In the genomic region with DNA sequence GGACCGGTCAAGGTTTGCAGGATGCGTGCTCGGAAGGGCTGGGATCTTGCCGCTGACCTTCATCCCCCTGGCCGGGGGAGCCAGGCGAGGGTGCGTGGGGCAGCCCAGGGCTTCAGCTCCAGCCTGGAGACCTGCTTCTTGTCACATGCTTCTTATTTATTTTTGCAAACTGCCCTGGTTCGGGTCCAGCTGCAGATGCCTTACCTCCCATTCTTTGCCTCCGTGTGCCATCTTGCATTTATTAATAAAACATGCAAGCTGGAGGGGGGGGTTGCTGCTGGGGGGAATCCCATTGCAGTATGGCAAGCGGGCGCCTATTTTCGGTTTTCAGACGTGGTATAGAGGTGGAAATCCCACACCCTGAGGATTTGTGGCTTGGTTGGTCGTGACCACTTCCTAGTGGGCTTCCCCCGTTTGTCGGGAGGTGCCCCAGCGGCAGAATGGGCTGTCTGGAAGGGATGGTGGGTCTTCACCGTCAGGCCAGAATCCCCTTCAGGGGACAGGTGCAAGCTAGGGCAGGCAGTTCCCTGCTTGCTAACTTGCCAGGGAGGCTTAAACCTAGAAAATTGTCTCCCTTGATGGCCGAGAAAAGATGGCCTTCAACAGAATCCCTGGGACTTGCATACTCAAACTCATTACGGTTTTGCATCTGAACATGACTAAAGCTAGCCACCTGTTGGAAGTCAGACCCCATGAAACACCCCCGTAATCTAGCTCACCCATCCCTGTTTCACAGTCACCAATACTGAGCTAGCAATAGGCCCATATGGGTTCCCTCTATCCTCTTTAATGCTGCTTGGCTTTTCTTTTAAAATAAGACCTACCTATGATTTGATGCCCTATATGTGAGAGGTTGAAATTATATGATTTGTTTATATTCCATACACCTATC, we compare ENCODE assay signal across 8 cellular contexts. TPM values are rescaled to one million over a fixed set of nuclear protein-coding genes. Genes with fewer than 3 reads are reported as not detected.
DNase-seq lines count a peak whose midpoint lies in the region; ATAC-seq and TF ChIP-seq lines count a peak whose summit lies in the region.

No MANE protein-coding gene starts in this region.

- H3K27ac Mint-ChIP-seq in T-cell: no peak overlapping the region

- no peak for TF ChIP-seq EP300 in neural cell (conservative IDR thresholded peaks at IDR 0.05; ENCODE audit: poor library complexity, severe bottlenecking)

- peak overlapping the region; percentile 86 for H3K4me3 ChIP-seq in neural cell (ENCODE audit: low read length)

- ATAC-seq in T-cell (replicated peaks in 1 of 4): peak in 2 of 4 experiments; percentile 9 to 76
- ATAC-seq in GM18870 (IDR thresholded peaks at IDR 0.05; ENCODE audit: unreplicated experiment): no peak
- ATAC-seq in HG03354 (IDR thresholded peaks at IDR 0.05; ENCODE audit: poor library complexity, severe bottlenecking, unreplicated experiment): no peak

- TF ChIP-seq RAD21 in neural cell (conservative IDR thresholded peaks at IDR 0.05): no peak

- no peaks in the 10 kb centered on the region for H3K36me3 ChIP-seq in neural cell (ENCODE audit: insufficient read depth, low read length)

- peaks cover 25 to 37% (median 28%) of the 10 kb centered on the region in 3 donors for H3K4me1 Mint-ChIP-seq in T-cell

- H3K36me3 Mint-ChIP-seq in T-cell: no peaks in the 10 kb centered on the region

- no peak for TF ChIP-seq CTCF in neural cell (IDR thresholded peaks at IDR 0.05; ENCODE audit: poor library complexity, severe bottlenecking)

- POLR2A ChIA-PET in T-cell (lab: Charles Lee): no interaction called here

- no peaks in the 10 kb centered on the region for H3K9me3 Mint-ChIP-seq in T-cell

- no peaks in the 10 kb centered on the region for H3K9me2 ChIP-seq in neural cell (ENCODE audit: insufficient read depth, low read length)

- peak overlapping the region; percentile 90 for H2AFZ ChIP-seq in neural cell (ENCODE audit: low read depth, low read length)

- H4K20me1 ChIP-seq in neural cell (ENCODE audit: insufficient read depth): no peaks in the 10 kb centered on the region

- peak overlapping the region; percentile 80 for H3K9ac ChIP-seq in neural cell (ENCODE audit: low read length)

- peak overlapping the region; percentile 58 to 78 (median 65) for H3K4me3 Mint-ChIP-seq in T-cell

- H3K27me3 ChIP-seq in neural cell (ENCODE audit: insufficient read depth, low read depth, low read length): no peaks in the 10 kb centered on the region

- H3K4me2 ChIP-seq in neural cell (ENCODE audit: low read length): peak overlapping the region; percentile 84

- H3K27ac ChIP-seq in neural cell (ENCODE audit: low read length): peak overlapping the region; percentile 25

- CTCF ChIA-PET in T-cell (lab: Charles Lee): interaction anchor here (0.6 to 4.5 kb wide), 2 partner anchors 79 to 130 kb away, joined by 3 to 29 read pairs; no protein-coding TSS in a partner anchor

- H3K9me3 ChIP-seq in neural cell (ENCODE audit: low read length): no peaks in the 10 kb centered on the region

- peaks cover 52 to 57% of the 10 kb centered on the region in 2 donors for H3K27me3 Mint-ChIP-seq in T-cell

- DNase-seq in GM19238 (ENCODE audit: insufficient read length, low spot score): peak; percentile 14
- peak in 19 of 34 experiments; percentile 4 to 35 (median 23) for DNase-seq in T-cell
- DNase-seq in ecto neural progenitor cell (ENCODE audit: low spot score): peak; percentile 48
- DNase-seq in KG1 (lab: John Stamatoyannopoulos, UW): no peak
- no peak for DNase-seq in mesenteric fat pad (ENCODE audit: low spot score)

- no peaks in the 10 kb centered on the region for H3K79me2 ChIP-seq in neural cell (replicated peaks; ENCODE audit: insufficient read depth, low read length)

- H3F3A ChIP-seq in neural cell (ENCODE audit: insufficient read depth, low read length, poor library complexity, severe bottlenecking): peaks cover 5% of the 10 kb centered on the region

TF ChIP-seq in neural cell, 6 proteins besides CTCF, POLR2A, EP300 and RAD21:
- no peak for TF ChIP-seq POLR2AphosphoS5 (IDR thresholded peaks at IDR 0.05)
- peak; percentile 40 for TF ChIP-seq MXI1 (conservative IDR thresholded peaks at IDR 0.05; ENCODE audit: poor library complexity, severe bottlenecking)

RNA-seq across cellular contexts. Expression of a gene that starts 0.6 kb away (rescaled TPM):
- under 1 TPM in 1 of 5 donors, not detected in 4; 0.16 TPM for total RNA-seq in T-cell
- polyA plus RNA-seq in neural cell: 17.6 and 21.5 TPM in 2 replicates
- 18.3 and 19.5 TPM in 2 replicates for polyA minus RNA-seq in neural cell
- total RNA-seq in mesenteric fat pad: 0.19 TPM

RNA-seq across cellular contexts. Expression of a gene that starts 48.1 kb away (rescaled TPM):
- total RNA-seq in T-cell (under 1 TPM in 3 of 5 donors, not detected in 2; 0.06 to 0.20 (median 0.09) TPM), mesenteric fat pad (not detected)
- polyA plus RNA-seq in neural cell: 1.4 TPM in 1 of 2 replicates, not detected in the other
- 0.81 TPM in 1 of 2 replicates, not detected in the other for polyA minus RNA-seq in neural cell

Comparison
In these comparisons a context has a peak if more than half of its experiments do, and no peak if none do; other contexts are left out.
1. DNase-seq: peak in GM19238 (single experiment), T-cell (19 of 34) and ecto neural progenitor cell (single experiment); none in KG1 (single experiment) and mesenteric fat pad (single experiment).